10 cellular contexts compared by ENCODE assay signal in genomic region chr1:155379180-155379876, GRCh38. TPM values are rescaled to one million over a fixed set of nuclear protein-coding genes. Genes with fewer than 3 reads are reported as not detected.
DNase-seq lines count a peak whose midpoint lies in the region; ATAC-seq, FAIRE-seq and TF ChIP-seq lines count a peak whose summit lies in the region.
"Had no signal": no experiment of that assay in that cellular context is flagged by ENCODE, and none has a peak within 500 bp of the region (broad histone marks: within the 10 kb centered on the region; RNA-seq: fewer than 3 reads in every experiment).

No MANE protein-coding gene starts in this region.

- H4K20me1 ChIP-seq in PC-3 (ENCODE audit: low read length) = no peaks in the 10 kb centered on the region

- DNase-seq in D721Med (ENCODE audit: insufficient read length, low spot score) = no peak
- peak; percentile 10 for DNase-seq in PC-3
- DNase-seq in fibroblast of peridontal ligament (ENCODE audit: extremely low read depth) = peak; percentile 95
- DNase-seq in psoas muscle = no peak
- no peak for DNase-seq in GM10248 (ENCODE audit: extremely low spot score)
- no peak for DNase-seq in DMS79 (lab: John Stamatoyannopoulos, UW)
- DNase-seq in stimulated activated CD4-positive, alpha-beta T cell treated with anti-CD3 and anti-CD28 coated beads, Interleukin-4, amount 100 ng/mL, for 24 hours = no peak
- DNase-seq: activated naive CD8-positive, alpha-beta T cell treated with anti-CD3 and anti-CD28 coated beads, Interleukin-2, amount 10 ng/mL, durations not matched to agents 7 days and 5 days had no signal

- CTCF ChIA-PET in PC-3 (lab: Charles Lee) = no interaction called here
- CTCF ChIA-PET in GM10248 (lab: Yijun Ruan, JAX) = no interaction called here

- FAIRE-seq in D721Med (lab: Jason Lieb, UNC) = peak; percentile 63

- H3K4me3 ChIP-seq in PC-3 (ENCODE audit: low read length) (no peak overlapping the region), psoas muscle (no peak overlapping the region)

- H3K4me1 ChIP-seq in PC-3 (ENCODE audit: insufficient read depth, low read length) = no peaks in the 10 kb centered on the region
- no peaks in the 10 kb centered on the region for H3K4me1 ChIP-seq in psoas muscle

- intact Hi-C loops in PC-3 (cut with micrococcal nuclease) = no loop called here
- intact Hi-C loops in psoas muscle (cut with DNase I) = no loop called here

- no peaks in the 10 kb centered on the region for H3K9me3 ChIP-seq in PC-3 (ENCODE audit: low read length)
- H3K9me3 ChIP-seq in psoas muscle = no peaks in the 10 kb centered on the region

- WGBS in psoas muscle, 3 donors = 52 to 57% (median 52%) methylated on average over 3 of the region's 3 CpGs

- no peak overlapping the region for H2AFZ ChIP-seq in PC-3 (ENCODE audit: low read length)

- H3K36me3 ChIP-seq in PC-3 (ENCODE audit: low read depth, low read length) (peaks cover 29% of the 10 kb centered on the region), psoas muscle (ENCODE audit: insufficient read depth in 1 of 2, low read depth in 1 of 2) (peaks cover 0 to 84% of the 10 kb centered on the region in 2 donors)

- no TSS peak for BruUV-seq in PC-3 (replicated peaks; lab: Mats Ljungman, UMichigan)

- H3K27me3 ChIP-seq in PC-3 (ENCODE audit: low read length) (no peaks in the 10 kb centered on the region), psoas muscle (ENCODE audit: insufficient read depth in 3 of 3, low read length in 2 of 3) (no peaks in the 10 kb centered on the region)

- POLR2A ChIA-PET in PC-3 (lab: Charles Lee; ENCODE audit: unreplicated experiment) = no interaction called here
- POLR2A ChIA-PET in GM10248 (lab: Yijun Ruan, JAX) = no interaction called here

- H3K9me2 ChIP-seq in PC-3 (replicated peaks; ENCODE audit: low read length) = no peaks in the 10 kb centered on the region

- no peak overlapping the region for H3K4me2 ChIP-seq in PC-3 (ENCODE audit: low read length)

- no peak overlapping the region for H3K27ac ChIP-seq in PC-3 (ENCODE audit: low read length)
- no peak overlapping the region for H3K27ac ChIP-seq in psoas muscle

- H3K9ac ChIP-seq in PC-3 (ENCODE audit: low read length) = no peak overlapping the region

- TF ChIP-seq CTCF in D721Med (IDR thresholded peaks at IDR 0.05; ENCODE audit: insufficient read depth, missing control alignments) (no peak), PC-3 (conservative IDR thresholded peaks at IDR 0.05; ENCODE audit: low read depth, low read length) (no peak), psoas muscle (IDR thresholded peaks at IDR 0.05) (no peak), GM10248 (IDR thresholded peaks at IDR 0.05; ENCODE audit: control extremely low read depth, extremely low read depth, low read depth, missing control alignments) (no peak)

- no peaks in the 10 kb centered on the region for H3F3A ChIP-seq in PC-3 (ENCODE audit: low read length, unreplicated experiment)

- H3K79me2 ChIP-seq in PC-3 (ENCODE audit: low read length) = no peaks in the 10 kb centered on the region

- no peak for ATAC-seq in PC-3
- peak in 3 of 4 donors; percentile 26 to 56 (median 30) for ATAC-seq in psoas muscle
- ATAC-seq in HG03097 (IDR thresholded peaks at IDR 0.05; ENCODE audit: low FRiP score, unreplicated experiment) = no peak
- ATAC-seq: naive thymus-derived CD8-positive, alpha-beta T cell had no signal

RNA-seq across cellular contexts. Expression of gene RUSC1, which starts 58.6 kb away (rescaled TPM):
- total RNA-seq in PC-3 (2014; rRNA removed) = 80.3 and 85.1 TPM in 2 replicates
- 10 to 100 TPM in 1 of 4 donors, 1 to 10 TPM in 3; 6.5 to 14.2 (median 8.7) TPM for total RNA-seq in psoas muscle
- 10 to 100 TPM; 10.3 to 21.6 (median 16.4) TPM for polyA plus RNA-seq in psoas muscle

Comparison
In these comparisons a context has a peak if more than half of its experiments do, and no peak if none do; other contexts are left out.
1. DNase-seq: peak in PC-3 (single experiment) and fibroblast of peridontal ligament (single experiment); none in D721Med (single experiment), psoas muscle (0 of 2), GM10248 (single experiment), DMS79 (single experiment) and stimulated activated CD4-positive, alpha-beta T cell treated with anti-CD3 and anti-CD28 coated beads, Interleukin-4, amount 100 ng/mL, for 24 hours (single experiment).
2. ATAC-seq: peak in psoas muscle (3 of 4); none in PC-3 (single experiment) and HG03097 (single experiment).